Comparison of ENCODE assay signal across 8 cellular contexts in genomic region chr7:131011976-131012375, GRCh38.
A peak's percentile ranks its signal among the peaks of the same experiment; 100 is the strongest.
DNase-seq lines count a peak whose midpoint lies in the region; ATAC-seq, FAIRE-seq and TF ChIP-seq lines count a peak whose summit lies in the region.

No MANE protein-coding gene starts in this region.

- peaks cover 30% of the 10 kb centered on the region for H3K79me2 ChIP-seq in HepG2 (ENCODE audit: insufficient read depth, low read length)
- peaks cover 5% of the 10 kb centered on the region for H3K79me2 ChIP-seq in hepatocyte

- no peak for ATAC-seq in HepG2

- H3K27ac ChIP-seq in liver (ENCODE audit: low read depth in 1 of 2, low read length in 2 of 2) (peak overlapping the region; percentile 68 to 80), HepG2 (ENCODE audit: extremely low read length, insufficient read depth, low read length) (no peak overlapping the region), angular gyrus (ENCODE audit: low read depth, low read length) (peak overlapping the region; percentile 38), hepatocyte (peak overlapping the region; percentile 76), uterus (peak overlapping the region; percentile 48 to 62)

- no peak overlapping the region for H3K9ac ChIP-seq in liver (ENCODE audit: low read depth in 1 of 2, low read length in 2 of 2)
- no peak overlapping the region for H3K9ac ChIP-seq in HepG2 (ENCODE audit: insufficient read depth, low read depth, low read length)

- H3K9me2 ChIP-seq in hepatocyte (replicated peaks; ENCODE audit: insufficient read depth), result no peaks in the 10 kb centered on the region

- TF ChIP-seq EP300 in HepG2 (IDR thresholded peaks at IDR 0.05; ENCODE audit: low read depth in 2 of 2, low read length in 2 of 2), result no peak
- TF ChIP-seq EP300 in HepG2 (CRISPR knock-in tag; IDR thresholded peaks at IDR 0.05; ENCODE audit: borderline replicate concordance), result no peak

- H3K4me3 ChIP-seq in liver (ENCODE audit: low read depth in 1 of 3, low read length in 3 of 3) (no peak overlapping the region), HepG2 (replicated peaks in 1 of 3; ENCODE audit: insufficient read depth in 1 of 3, low read depth in 2 of 3, low read length in 3 of 3) (no peak overlapping the region), hepatocyte (no peak overlapping the region), uterus (no peak overlapping the region)

- H4K20me1 ChIP-seq in HepG2 (ENCODE audit: insufficient read depth, low read length), result peaks cover 52% of the 10 kb centered on the region
- H4K20me1 ChIP-seq in hepatocyte (ENCODE audit: insufficient read depth, poor library complexity, severe bottlenecking), result no peaks in the 10 kb centered on the region

- BruUV-seq in HepG2 (replicated peaks; lab: Mats Ljungman, UMichigan), result no TSS peak

- intact Hi-C loops in HepG2 (cut with micrococcal nuclease; ENCODE audit: unreplicated experiment) (no loop called here), uterus (cut with DNase I; ENCODE audit: low total_unique reads) (no loop called here)

- no peak for TF ChIP-seq POLR2A in HepG2 (IDR thresholded peaks at IDR 0.05; ENCODE audit: insufficient read depth in 1 of 2, low read depth in 2 of 2, low read length in 2 of 2)
- no peak for TF ChIP-seq POLR2A in uterus (IDR thresholded peaks at IDR 0.05)

- 10% methylated on average over 4 of the region's 4 CpGs for WGBS in liver
- WGBS in HepG2 (ENCODE audit: low lambda C conversion rate), result 85% methylated on average over 4 of the region's 4 CpGs
- WGBS in hepatocyte (ENCODE audit: low lambda C conversion rate, missing lambda C conversion rate), result 64% methylated on average over 4 of the region's 4 CpGs

- H2AFZ ChIP-seq in HepG2 (ENCODE audit: low read length) (no peak overlapping the region), hepatocyte (no peak overlapping the region)

- no peak for DNase-seq in HepG2 (ENCODE audit: low spot score)
- DNase-seq in hepatocyte (ENCODE audit: low spot score), result peak; percentile 38
- DNase-seq in uterus, result no peak
- DNase-seq in NCI-H2227 (lab: John Stamatoyannopoulos, UW; ENCODE audit: unreplicated experiment), result no peak
- DNase-seq in NCI-H1436 (lab: John Stamatoyannopoulos, UW), result no peak
- DNase-seq in mucosa of gallbladder (ENCODE audit: low spot score), result no peak

- peak in 1 of 2 donors; percentile 51 for TF ChIP-seq RAD21 in liver (IDR thresholded peaks at IDR 0.05)
- TF ChIP-seq RAD21 in HepG2 (CRISPR knock-in tag; IDR thresholded peaks at IDR 0.05), result no peak

- no peak for FAIRE-seq in HepG2 (lab: Jason Lieb, UNC)

- in situ Hi-C loops in HepG2 (cut with HindIII; ENCODE audit: extremely low pct_ligation_motif_present, low pct_unique_long_range_greater_than_20kb), result no loop called here

- H3K9me3 ChIP-seq in liver (ENCODE audit: control insufficient read depth in 4 of 4, low read length in 3 of 4) (no peaks in the 10 kb centered on the region), HepG2 (ENCODE audit: low read length) (no peaks in the 10 kb centered on the region), hepatocyte (ENCODE audit: low read depth) (no peaks in the 10 kb centered on the region), uterus (no peaks in the 10 kb centered on the region)

- CTCF ChIA-PET in HepG2 (lab: Yijun Ruan, JAX; ENCODE audit: low intra/inter-chr PET ratio, low total read pairs), result no interaction called here

- H3K27me3 ChIP-seq in liver (ENCODE audit: control insufficient read depth in 4 of 4, insufficient read depth in 4 of 4, low read length in 3 of 4) (no peaks in the 10 kb centered on the region), HepG2 (ENCODE audit: control insufficient read depth in 1 of 2, insufficient read depth in 2 of 2, low read length in 2 of 2) (no peaks in the 10 kb centered on the region), hepatocyte (no peaks in the 10 kb centered on the region), uterus (no peaks in the 10 kb centered on the region)

- TF ChIP-seq CTCF in liver (IDR thresholded peaks at IDR 0.05; ENCODE audit: low read depth, low read length, missing input control), result no peak
- no peak for TF ChIP-seq CTCF in HepG2 (CRISPR knock-in tag; IDR thresholded peaks at IDR 0.05)
- no peak for TF ChIP-seq CTCF in hepatocyte (IDR thresholded peaks at IDR 0.05; ENCODE audit: poor library complexity)
- TF ChIP-seq CTCF in uterus (IDR thresholded peaks at IDR 0.05), result no peak

- peaks cover 22 to 60% (median 40%) of the 10 kb centered on the region in 4 donors for H3K4me1 ChIP-seq in liver (ENCODE audit: control insufficient read depth in 4 of 4, insufficient read depth in 4 of 4, low read length in 3 of 4)
- H3K4me1 ChIP-seq in HepG2 (ENCODE audit: insufficient read depth, low read length), result peaks cover 32% of the 10 kb centered on the region
- peaks cover 24% of the 10 kb centered on the region for H3K4me1 ChIP-seq in hepatocyte (ENCODE audit: insufficient read depth)
- H3K4me1 ChIP-seq in uterus, result peaks cover 20 to 25% of the 10 kb centered on the region in 2 donors

- H3K36me3 ChIP-seq in liver (ENCODE audit: control insufficient read depth in 4 of 4, insufficient read depth in 3 of 4, low read depth in 1 of 4, low read length in 3 of 4), result no peaks in the 10 kb centered on the region
- H3K36me3 ChIP-seq in HepG2 (replicated peaks in 1 of 2; ENCODE audit: control insufficient read depth in 1 of 2, insufficient read depth in 2 of 2, low read length in 2 of 2), result no peaks in the 10 kb centered on the region; a peak in 1 of 5 replicates
- H3K36me3 ChIP-seq in hepatocyte (replicated peaks; ENCODE audit: insufficient read depth, low read depth), result no peaks in the 10 kb centered on the region
- H3K36me3 ChIP-seq in uterus, result no peaks in the 10 kb centered on the region

- POLR2A ChIA-PET in HepG2 (lab: Yijun Ruan, JAX), result no interaction called here

- no peak overlapping the region for H3K4me2 ChIP-seq in HepG2 (ENCODE audit: low read depth, low read length)
- H3K4me2 ChIP-seq in hepatocyte, result no peak overlapping the region

TF ChIP-seq in liver, 16 proteins besides CTCF, POLR2A, EP300 and RAD21 (continues in another document):
- TF ChIP-seq FOXA1 (IDR thresholded peaks at IDR 0.05) (no peak), TAF1 (conservative IDR thresholded peaks at IDR 0.05) (no peak), GABPA (IDR thresholded peaks at IDR 0.05 in 1 of 2, conservative IDR thresholded peaks at IDR 0.05 in 1 of 2) (no peak), EGR1 (IDR thresholded peaks at IDR 0.05; ENCODE audit: low read depth in 2 of 2) (no peak), NR2F2 (IDR thresholded peaks at IDR 0.05) (peak; percentile 70), FOXA2 (IDR thresholded peaks at IDR 0.05) (no peak), JUND (IDR thresholded peaks at IDR 0.05) (peak; percentile 29 to 47), YY1 (IDR thresholded peaks at IDR 0.05) (peak; percentile 19), ZBTB33 (IDR thresholded peaks at IDR 0.05) (no peak), MAX (IDR thresholded peaks at IDR 0.05) (peak; percentile 52), RXRA (IDR thresholded peaks at IDR 0.05) (peak; percentile 76 to 80), HNF4G (IDR thresholded peaks at IDR 0.05) (no peak)

TF ChIP-seq in HepG2, 621 proteins besides CTCF, POLR2A, EP300 and RAD21:
- TF ChIP-seq RFX5 (IDR thresholded peaks at IDR 0.05; ENCODE audit: low read depth, low read length) (no peak), MEF2D (CRISPR knock-in tag; IDR thresholded peaks at IDR 0.05) (no peak), ZNF280D (CRISPR knock-in tag; IDR thresholded peaks at IDR 0.05) (no peak), HOXA5 (CRISPR knock-in tag; IDR thresholded peaks at IDR 0.05) (no peak), MBNL3 (CRISPR knock-in tag; conservative IDR thresholded peaks at IDR 0.05) (no peak), SP4 (CRISPR knock-in tag; IDR thresholded peaks at IDR 0.05) (no peak), SIN3B (IDR thresholded peaks at IDR 0.05; ENCODE audit: low read length) (no peak), ZNF256 (CRISPR knock-in tag; conservative IDR thresholded peaks at IDR 0.05) (no peak), REPIN1 (CRISPR knock-in tag; IDR thresholded peaks at IDR 0.05; ENCODE audit: borderline replicate concordance, low read depth) (no peak), ATF7 (IDR thresholded peaks at IDR 0.05) (no peak), ATF7 (CRISPR knock-in tag; IDR thresholded peaks at IDR 0.05) (no peak), THYN1 (CRISPR knock-in tag; IDR thresholded peaks at IDR 0.05; ENCODE audit: borderline replicate concordance, low read depth) (no peak), ZNF383 (CRISPR knock-in tag; IDR thresholded peaks at IDR 0.05; ENCODE audit: borderline replicate concordance) (no peak), DR1 (CRISPR knock-in tag; IDR thresholded peaks at IDR 0.05) (no peak), MED1 (CRISPR knock-in tag; IDR thresholded peaks at IDR 0.05) (no peak), TARDBP (CRISPR knock-in tag; IDR thresholded peaks at IDR 0.05) (no peak), ARID2 (CRISPR knock-in tag; IDR thresholded peaks at IDR 0.05; ENCODE audit: borderline replicate concordance) (no peak), ZNF205 (CRISPR knock-in tag; IDR thresholded peaks at IDR 0.05) (no peak), RARG (CRISPR knock-in tag; IDR thresholded peaks at IDR 0.05; ENCODE audit: low read depth) (no peak)
TF ChIP-seq in HepG2: peak in this region for 0.
